Comparison of ENCODE assay signal across 8 cellular contexts in genomic region chr1:19484793-19485361, GRCh38. TPM values are rescaled to one million over a fixed set of nuclear protein-coding genes. Genes with fewer than 3 reads are reported as not detected.
DNase-seq lines count a peak whose midpoint lies in the region; ATAC-seq and TF ChIP-seq lines count a peak whose summit lies in the region.

No MANE protein-coding gene starts in this region.

- no peak overlapping the region for H2AFZ ChIP-seq in osteoblast (ENCODE audit: low read length)

- no peaks in the 10 kb centered on the region for H3K27me3 ChIP-seq in osteoblast (ENCODE audit: insufficient read depth, low read length)

- DNase-seq in AG09309 (ENCODE audit: low read depth) (no peak), fibroblast of pulmonary artery (ENCODE audit: low read depth) (no peak), osteoblast (ENCODE audit: insufficient read length, low spot score, missing footprints) (peak; percentile 92), NCI-H2081 treated with DMSO at 0.1 percent for 48 hours (lab: John Stamatoyannopoulos, UW) (no peak), NCI-H2227 treated with DMSO at 0.1 percent for 48 hours (lab: John Stamatoyannopoulos, UW) (no peak)

- H4K20me1 ChIP-seq in osteoblast (ENCODE audit: insufficient read depth, low read length) = peaks cover 44% of the 10 kb centered on the region

- H3K27ac ChIP-seq in osteoblast (ENCODE audit: low read depth, low read length) = peak overlapping the region; percentile 86

- peaks cover 59% of the 10 kb centered on the region for H3K79me2 ChIP-seq in osteoblast (ENCODE audit: insufficient read depth, low read length)

- peak overlapping the region; percentile 86 for H3K4me2 ChIP-seq in osteoblast (ENCODE audit: insufficient read depth, low read length)

- no peaks in the 10 kb centered on the region for H3K9me3 ChIP-seq in osteoblast (ENCODE audit: low read depth, low read length)

- peaks cover 22% of the 10 kb centered on the region for H3K36me3 ChIP-seq in osteoblast (ENCODE audit: insufficient read depth, low read length)

- H3K4me3 ChIP-seq in AG09309 (ENCODE audit: control insufficient read depth, low read depth, low read length) (peak overlapping the region; percentile 71), WI38 (ENCODE audit: low read depth, low read length) (peak overlapping the region; percentile 92), fibroblast of pulmonary artery (replicated peaks; ENCODE audit: low read depth, low read length) (peak overlapping the region; percentile 78), osteoblast (ENCODE audit: insufficient read depth, low read length) (peak overlapping the region; percentile 99)

- peak; percentile 21 for ATAC-seq in GM18867 (IDR thresholded peaks at IDR 0.05; ENCODE audit: unreplicated experiment)
- ATAC-seq in HG03175 (IDR thresholded peaks at IDR 0.05; ENCODE audit: unreplicated experiment) = peak; percentile 5

- peaks cover 44% of the 10 kb centered on the region for H3K4me1 ChIP-seq in osteoblast (ENCODE audit: insufficient read depth, low read length)

- TF ChIP-seq CTCF in AG09309 (IDR thresholded peaks at IDR 0.05; ENCODE audit: control insufficient read depth, insufficient read depth, low read depth, low read length, missing control alignments) = no peak
- no peak for TF ChIP-seq CTCF in WI38 (IDR thresholded peaks at IDR 0.05; ENCODE audit: low read depth, low read length)
- no peak for TF ChIP-seq CTCF in fibroblast of pulmonary artery (IDR thresholded peaks at IDR 0.05; ENCODE audit: low read length, missing control alignments)
- TF ChIP-seq CTCF in osteoblast (IDR thresholded peaks at IDR 0.05; ENCODE audit: extremely low read depth, low read depth, low read length) = no peak

RNA-seq across cellular contexts. Expression of gene CAPZB, which starts 0.5 kb away (rescaled TPM):
- 217 and 224 TPM in 2 replicates for total RNA-seq in osteoblast
